In the genomic region with DNA sequence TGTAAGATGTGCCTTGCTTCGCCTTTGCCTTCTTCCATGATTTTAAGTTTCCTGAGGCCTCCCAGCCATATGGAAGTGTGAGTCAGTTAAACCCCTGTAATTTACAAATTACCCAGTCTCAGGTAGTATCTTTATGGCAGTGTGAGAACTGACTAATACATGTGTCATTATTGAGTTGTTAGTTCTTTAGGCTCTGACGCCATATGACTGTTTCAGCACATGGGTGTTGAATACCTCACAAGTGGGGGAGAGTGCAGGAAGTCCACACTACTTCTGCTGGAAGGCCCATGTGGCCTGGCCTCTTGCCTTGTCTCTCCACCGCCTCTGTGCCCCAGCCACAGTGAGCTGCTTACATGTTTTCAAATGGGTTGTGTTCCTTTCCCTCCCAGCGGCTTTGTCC, we compare ENCODE assay signal across 24 cellular contexts. TPM values are rescaled to one million over a fixed set of nuclear protein-coding genes. Genes with fewer than 3 reads are reported as not detected.
A peak's percentile ranks its signal among the peaks of the same experiment; 100 is the strongest.
DNase-seq lines count a peak whose midpoint lies in the region; ATAC-seq and TF ChIP-seq lines count a peak whose summit lies in the region.
"Had no signal": no experiment of that assay in that cellular context is flagged by ENCODE, and none has a peak within 500 bp of the region (broad histone marks: within the 10 kb centered on the region; RNA-seq: fewer than 3 reads in every experiment).

No MANE protein-coding gene starts in this region.

- H3K27ac Mint-ChIP-seq in activated CD8-positive, alpha-beta memory T cell treated with anti-CD3 and anti-CD28 coated beads, Interleukin-2, amount 10 ng/mL, durations not matched to agents 7 days and 5 days, result no peak overlapping the region
- H3K27ac Mint-ChIP-seq: activated T-helper 2 cell treated with anti-CD3 and anti-CD28 coated beads, Interferon-gamma antibody, Interleukin-2, Interleukin-4, amounts not matched to agents 10 μg/mL and 5 μg/mL and 100 μg/mL, durations not matched to agents 14 hours and 24 hours and 36 hours; memory B cell had no signal

- TF ChIP-seq EP300 in sigmoid colon (IDR thresholded peaks at IDR 0.05), result no peak

- H3K4me3 Mint-ChIP-seq in activated CD8-positive, alpha-beta memory T cell treated with anti-CD3 and anti-CD28 coated beads, Interleukin-2, amount 10 ng/mL, durations not matched to agents 7 days and 5 days, result no peak overlapping the region
- H3K4me3 Mint-ChIP-seq: memory B cell had no signal

- intact Hi-C loops in sigmoid colon (cut with DNase I), result no loop called here

- no peaks in the 10 kb centered on the region for H3K9me3 ChIP-seq in SJCRH30 (replicated peaks)
- no peaks in the 10 kb centered on the region for H3K9me3 ChIP-seq in sigmoid colon
- H3K9me3 ChIP-seq: BE2C had no signal

- H3K9me3 Mint-ChIP-seq in activated CD8-positive, alpha-beta memory T cell treated with anti-CD3 and anti-CD28 coated beads, Interleukin-2, amount 10 ng/mL, durations not matched to agents 7 days and 5 days (ENCODE audit: low read depth), result no peaks in the 10 kb centered on the region
- H3K9me3 Mint-ChIP-seq: activated T-helper 2 cell treated with anti-CD3 and anti-CD28 coated beads, Interferon-gamma antibody, Interleukin-2, Interleukin-4, amounts not matched to agents 10 μg/mL and 5 μg/mL and 100 μg/mL, durations not matched to agents 14 hours and 24 hours and 36 hours; memory B cell had no signal

- H3K4me1 ChIP-seq in foreskin keratinocyte (no peaks in the 10 kb centered on the region), SJCRH30 (no peaks in the 10 kb centered on the region), sigmoid colon (peaks cover 0 to 2% (median 0%) of the 10 kb centered on the region in 4 donors)
- H3K4me1 ChIP-seq: BE2C had no signal

- peaks cover 7% of the 10 kb centered on the region for H3K36me3 Mint-ChIP-seq in activated CD8-positive, alpha-beta memory T cell treated with anti-CD3 and anti-CD28 coated beads, Interleukin-2, amount 10 ng/mL, durations not matched to agents 7 days and 5 days

- TF ChIP-seq CTCF in foreskin keratinocyte (conservative IDR thresholded peaks at IDR 0.05), result no peak
- TF ChIP-seq CTCF in sigmoid colon (IDR thresholded peaks at IDR 0.05), result no peak

- CTCF ChIA-PET in activated CD8-positive, alpha-beta memory T cell treated with anti-CD3 and anti-CD28 coated beads, Interleukin-2, amount 10 ng/mL, durations not matched to agents 7 days and 5 days (lab: Charles Lee), result no interaction called here

- WGBS in sigmoid colon, 2 donors, result 99% methylated on average over 4 of the region's 4 CpGs

- ATAC-seq in activated CD4-positive, CD25-positive, alpha-beta regulatory T cell treated with anti-CD3 and anti-CD28 coated beads, Interleukin-2, amount 50 U/mL, for 24 hours, result peak; percentile 46 to 63
- ATAC-seq in foreskin keratinocyte, result peak; percentile 99
- ATAC-seq in activated CD8-positive, alpha-beta memory T cell treated with anti-CD3 and anti-CD28 coated beads, Interleukin-2, amount 10 ng/mL, durations not matched to agents 7 days and 5 days, result no peak

- peak overlapping the region; percentile 66 for H3K27ac ChIP-seq in foreskin keratinocyte
- H3K27ac ChIP-seq in SJCRH30, result no peak overlapping the region
- no peak overlapping the region for H3K27ac ChIP-seq in sigmoid colon
- H3K27ac ChIP-seq: 22Rv1, cardiac muscle cell had no signal

- no peaks in the 10 kb centered on the region for H3K4me1 Mint-ChIP-seq in activated CD8-positive, alpha-beta memory T cell treated with anti-CD3 and anti-CD28 coated beads, Interleukin-2, amount 10 ng/mL, durations not matched to agents 7 days and 5 days
- H3K4me1 Mint-ChIP-seq: memory B cell had no signal

- DNase-seq in activated CD4-positive, CD25-positive, alpha-beta regulatory T cell (lab: John Stamatoyannopoulos, UW), result no peak
- DNase-seq in HT1080 (ENCODE audit: low read depth) (peak; percentile 90), amniotic epithelial cell (ENCODE audit: low read depth) (peak; percentile 62), foreskin keratinocyte (peak; percentile 47 to 93), SJCRH30 (no peak), sigmoid colon (no peak)
- no peak for DNase-seq in activated CD8-positive, alpha-beta memory T cell treated with anti-CD3 and anti-CD28 coated beads, Interleukin-2, amount 10 ng/mL, durations not matched to agents 7 days and 5 days
- DNase-seq: activated CD4-positive, CD25-positive, alpha-beta regulatory T cell treated with anti-CD3 and anti-CD28 coated beads, Interleukin-2, amount 50 U/mL, for 72 hours; BE2C; KG1; kidney glomerular epithelial cell; NCI-H1048; NCI-H2029; NCI-H446; NK-92 treated with Interleukin-12 subunit alpha and Interleukin-12 subunit beta, amount 100 ng/mL, for 24 hours; occipital lobe; retina; RPMI8226; stimulated activated CD4-positive, alpha-beta T cell treated with anti-CD3 and anti-CD28 coated beads, Interleukin-12 subunit alpha, Interleukin-12 subunit beta, amount 100 ng/mL, for 4 hours had no signal

- TF ChIP-seq POLR2A in sigmoid colon (IDR thresholded peaks at IDR 0.05), result no peak

- H3K36me3 ChIP-seq in SJCRH30, result no peaks in the 10 kb centered on the region; the same call in 1 of the 2 replicates
- H3K36me3 ChIP-seq in sigmoid colon, result peaks cover 0 to 71% (median 5%) of the 10 kb centered on the region in 4 donors
- H3K36me3 ChIP-seq: BE2C, cardiac muscle cell had no signal

- no peak overlapping the region for H3K4me3 ChIP-seq in SJCRH30
- H3K4me3 ChIP-seq in sigmoid colon, result no peak overlapping the region
- H3K4me3 ChIP-seq: cardiac muscle cell had no signal

- H3K27me3 Mint-ChIP-seq in activated CD8-positive, alpha-beta memory T cell treated with anti-CD3 and anti-CD28 coated beads, Interleukin-2, amount 10 ng/mL, durations not matched to agents 7 days and 5 days, result no peaks in the 10 kb centered on the region
- H3K27me3 Mint-ChIP-seq: memory B cell had no signal

- no peaks in the 10 kb centered on the region for H3K27me3 ChIP-seq in foreskin keratinocyte
- H3K27me3 ChIP-seq in SJCRH30, result no peaks in the 10 kb centered on the region
- H3K27me3 ChIP-seq in sigmoid colon, result no peaks in the 10 kb centered on the region
- H3K27me3 ChIP-seq: cardiac muscle cell had no signal

RNA-seq across cellular contexts. Expression of gene MFSD1, which starts 28.5 kb away (rescaled TPM):
- 140 and 150 TPM in 2 replicates for total RNA-seq in HT1080 (2014; rRNA removed; shearing (Covaris generic))
- 133 and 154 TPM in 2 replicates for polyA plus RNA-seq in HT1080 (2015; cell fraction: cytosol; rRNA removed)
- 153 and 174 TPM in 2 replicates for polyA plus RNA-seq in HT1080 (2015; cell fraction: nucleus; rRNA removed)
- total RNA-seq in foreskin keratinocyte, result 31.9 and 33.0 TPM in 2 replicates
- 15.8 and 20.2 TPM in 2 replicates for polyA plus RNA-seq in foreskin keratinocyte
- total RNA-seq in SJCRH30 (2014; rRNA removed; shearing (Covaris generic)), result 18.0 and 23.9 TPM in 2 replicates
- total RNA-seq in activated CD8-positive, alpha-beta memory T cell treated with anti-CD3 and anti-CD28 coated beads, Interleukin-2, amount 10 ng/mL, durations not matched to agents 7 days and 5 days, result 10 to 100 TPM; 19.4 to 20.6 TPM
- total RNA-seq in sigmoid colon, result 10 to 100 TPM; 53.9 to 58.5 (median 56.4) TPM
- polyA plus RNA-seq in sigmoid colon, result 10 to 100 TPM; 25.2 to 54.1 (median 39.5) TPM

Comparison
In these comparisons a context has a peak if more than half of its experiments do, and no peak if none do; other contexts are left out.
1. DNase-seq: peak in HT1080 (single experiment), amniotic epithelial cell (single experiment) and foreskin keratinocyte (2 of 2); none in activated CD4-positive, CD25-positive, alpha-beta regulatory T cell (0 of 4), SJCRH30 (0 of 2), activated CD8-positive, alpha-beta memory T cell treated with anti-CD3 and anti-CD28 coated beads, Interleukin-2, amount 10 ng/mL, durations not matched to agents 7 days and 5 days (single experiment) and sigmoid colon (single experiment).